In genomic region chr2:97966545-97967215, GRCh38 we compare ENCODE assay signal across 9 cellular contexts. TPM values are rescaled to one million over a fixed set of nuclear protein-coding genes. Genes with fewer than 3 reads are reported as not detected.
DNase-seq lines count a peak whose midpoint lies in the region; ATAC-seq and TF ChIP-seq lines count a peak whose summit lies in the region.
"Had no signal": no experiment of that assay in that cellular context is flagged by ENCODE, and none has a peak within 500 bp of the region (broad histone marks: within the 10 kb centered on the region; RNA-seq: fewer than 3 reads in every experiment).

No MANE protein-coding gene starts in this region.

- no peak for TF ChIP-seq EP300 in transverse colon (IDR thresholded peaks at IDR 0.05; ENCODE audit: low read depth)

- peak; percentile 23 to 48 for ATAC-seq in activated naive CD4-positive, alpha-beta T cell treated with anti-CD3 and anti-CD28 coated beads, Interleukin-2, amount 50 U/mL, for 72 hours
- ATAC-seq in HG03060 (IDR thresholded peaks at IDR 0.05; ENCODE audit: low read depth, unreplicated experiment) = peak; percentile 58

- no peaks in the 10 kb centered on the region for H3K27me3 ChIP-seq in transverse colon

- peaks cover 26 to 98% (median 59%) of the 10 kb centered on the region in 4 donors for H3K4me1 ChIP-seq in transverse colon

- TF ChIP-seq POLR2A in transverse colon (IDR thresholded peaks at IDR 0.05) = no peak

- no peaks in the 10 kb centered on the region for H3K36me3 Mint-ChIP-seq in activated naive CD4-positive, alpha-beta T cell treated with anti-CD3 and anti-CD28 coated beads, Interleukin-2, amount 50 U/mL, for 72 hours

- H3K27ac Mint-ChIP-seq in activated naive CD4-positive, alpha-beta T cell treated with anti-CD3 and anti-CD28 coated beads, Interleukin-2, amount 50 U/mL, for 72 hours = no peak overlapping the region
- H3K27ac Mint-ChIP-seq: brain had no signal

- peak overlapping the region; percentile 67 to 84 (median 80) for H3K27ac ChIP-seq in transverse colon

- intact Hi-C loops in transverse colon (cut with DNase I; ENCODE audit: low total_unique reads) = no loop called here

- H3K9me3 ChIP-seq in transverse colon = no peaks in the 10 kb centered on the region

- no peak for TF ChIP-seq CTCF in transverse colon (IDR thresholded peaks at IDR 0.05)

- DNase-seq in activated naive CD4-positive, alpha-beta T cell treated with anti-CD3 and anti-CD28 coated beads, Interleukin-2, amount 50 U/mL, for 72 hours (ENCODE audit: low spot score in 2 of 2) = no peak
- no peak for DNase-seq in activated naive CD4-positive, alpha-beta T cell treated with anti-CD3 and anti-CD28 coated beads, Interleukin-2, amount 50 U/mL, for 16 hours
- DNase-seq in amniotic epithelial cell (ENCODE audit: low read depth) (peak; percentile 49), transverse colon (no peak), NCI-H1436 (lab: John Stamatoyannopoulos, UW) (no peak), NCI-H1048 (lab: John Stamatoyannopoulos, UW) (no peak), superior temporal gyrus (ENCODE audit: extremely low spot score) (no peak)

- no peaks in the 10 kb centered on the region for H3K36me3 ChIP-seq in transverse colon

- in situ Hi-C loops in transverse colon (cut with MboI; ENCODE audit: low pct_ligation_motif_present in 1 of 4, low pct_unique_long_range_greater_than_20kb in 1 of 4, low sequenced_read_pairs in 3 of 4) = no loop called here

- no peaks in the 10 kb centered on the region for H3K9me3 Mint-ChIP-seq in activated naive CD4-positive, alpha-beta T cell treated with anti-CD3 and anti-CD28 coated beads, Interleukin-2, amount 50 U/mL, for 72 hours

- 46% methylated on average over 3 of the region's 3 CpGs; no CpG with 5 or more reads in 1 of the 2 donors for WGBS in transverse colon (ENCODE audit: low coverage in 1 of 2), 2 donors

- H3K4me3 ChIP-seq in transverse colon = no peak overlapping the region

RNA-seq across cellular contexts. Expression of gene TMEM131, which starts 29.1 kb away (rescaled TPM):
- 10 to 100 TPM; 29.0 to 31.7 TPM for total RNA-seq in activated naive CD4-positive, alpha-beta T cell treated with anti-CD3 and anti-CD28 coated beads, Interleukin-2, amount 50 U/mL, for 72 hours
- total RNA-seq in transverse colon = 10 to 100 TPM; 78.4 to 86.4 (median 80.5) TPM
